14 cellular contexts compared by ENCODE assay signal in genomic region chrX:150036641-150037040, GRCh38.
"Had no signal": no experiment of that assay in that cellular context is flagged by ENCODE, and none has a peak within 500 bp of the region (broad histone marks: within the 10 kb centered on the region; RNA-seq: fewer than 3 reads in every experiment).

No MANE protein-coding gene starts in this region.

- ATAC-seq: activated CD4-positive, CD25-positive, alpha-beta regulatory T cell treated with anti-CD3 and anti-CD28 coated beads, Interleukin-2, amount 50 U/mL, for 24 hours; natural killer cell; sciatic nerve; stimulated activated naive CD8-positive, alpha-beta T cell treated with anti-CD3 and anti-CD28 coated beads, Interleukin-15, Interleukin-2, amounts not matched to agents 100 U/mL and 50 U/mL, for 24 hours had no signal

- H3K9me3 ChIP-seq: suprapubic skin had no signal

- FAIRE-seq: colon had no signal

- DNase-seq: activated naive CD8-positive, alpha-beta T cell treated with anti-CD3 and anti-CD28 coated beads, Interleukin-2, amount 10 ng/mL, durations not matched to agents 7 days and 5 days; anterior cingulate cortex; effector CD8-positive, alpha-beta T cell; erythroblast; hypothalamus; natural killer cell; stimulated activated CD4-positive, alpha-beta T cell treated with anti-CD3 and anti-CD28 coated beads, Interleukin-12 subunit alpha, Interleukin-12 subunit beta, amount 100 ng/mL, for 4 hours; stimulated activated CD4-positive, alpha-beta T cell treated with anti-CD3 and anti-CD28 coated beads, Interleukin-2, amount 100 ng/mL, for 48 hours; stimulated activated naive CD8-positive, alpha-beta T cell treated with anti-CD3 and anti-CD28 coated beads, Interleukin-15, Interleukin-2, amounts not matched to agents 100 U/mL and 50 U/mL, for 24 hours had no signal

- H3K4me3 ChIP-seq: lung, suprapubic skin had no signal

- H3K27ac ChIP-seq: suprapubic skin had no signal

- H3K27me3 ChIP-seq: suprapubic skin had no signal

- H3K36me3 ChIP-seq: suprapubic skin had no signal
